ENCODE assay signal across 18 cellular contexts in genomic region chr12:12224240-12224940, GRCh38. TPM values are rescaled to one million over a fixed set of nuclear protein-coding genes. Genes with fewer than 3 reads are reported as not detected.
A peak's percentile ranks its signal among the peaks of the same experiment; 100 is the strongest.
DNase-seq lines count a peak whose midpoint lies in the region; ATAC-seq and TF ChIP-seq lines count a peak whose summit lies in the region.
"Had no signal": no experiment of that assay in that cellular context is flagged by ENCODE, and none has a peak within 500 bp of the region (broad histone marks: within the 10 kb centered on the region; RNA-seq: fewer than 3 reads in every experiment).

No MANE protein-coding gene starts in this region.

- DNase-seq in AG04450 (ENCODE audit: low read depth, low spot score) (peak; percentile 34), SK-N-SH (no peak), fibroblast of pulmonary artery (ENCODE audit: low read depth) (peak; percentile 31), NCI-H128 (lab: John Stamatoyannopoulos, UW; ENCODE audit: unreplicated experiment) (no peak), aorta (no peak), breast epithelium (ENCODE audit: low spot score in 2 of 2) (no peak)
- DNase-seq: activated CD4-positive, alpha-beta T cell treated with anti-CD3 and anti-CD28 coated beads for 1 hour; Caco-2; GF-D8; hypothalamus; Karpas-422; kidney glomerular epithelial cell; NCI-H1417; SHP77 treated with DMSO at 0.1 percent for 48 hours; uterus had no signal

- H3K9me3 ChIP-seq in AG04450 (ENCODE audit: control insufficient read depth, insufficient read depth, low read length) (no peaks in the 10 kb centered on the region), SK-N-SH (no peaks in the 10 kb centered on the region), aorta (ENCODE audit: control insufficient read depth, low read length) (peaks cover 1% of the 10 kb centered on the region), breast epithelium (no peaks in the 10 kb centered on the region)
- H3K9me3 ChIP-seq: Caco-2, uterus had no signal

- intact Hi-C loops in aorta (cut with DNase I) = no loop called here
- intact Hi-C loops in breast epithelium (cut with DNase I; ENCODE audit: low total_unique reads) = no loop called here

- peaks cover 3% of the 10 kb centered on the region for H3F3A ChIP-seq in SK-N-SH (replicated peaks; ENCODE audit: insufficient read depth)

- TF ChIP-seq EP300 in SK-N-SH (IDR thresholded peaks at IDR 0.05; ENCODE audit: borderline replicate concordance in 1 of 2, low read depth in 1 of 2, low read length in 1 of 2) = no peak

- 74% methylated on average over 2 of the region's 2 CpGs for WGBS in SK-N-SH (ENCODE audit: low lambda C conversion rate)
- 58 to 63% methylated on average over 2 of the region's 2 CpGs for WGBS in aorta, 2 donors

- CTCF ChIA-PET in AG04450 (lab: Charles Lee) = interaction anchor here (0.6 kb wide), 1 partner anchor 513 kb away, joined by 3 read pairs; no protein-coding TSS in a partner anchor
- CTCF ChIA-PET in SK-N-SH (lab: Yijun Ruan, JAX) = no interaction called here

- peaks cover 29% of the 10 kb centered on the region for H4K20me1 ChIP-seq in SK-N-SH (ENCODE audit: insufficient read depth)

- H3K27ac ChIP-seq in AG04450 (ENCODE audit: low read depth, low read length) = no peak overlapping the region
- H3K27ac ChIP-seq in SK-N-SH (ENCODE audit: low read depth in 2 of 2, low read length in 1 of 2) = no peak overlapping the region
- no peak overlapping the region for H3K27ac ChIP-seq in aorta (ENCODE audit: low read depth in 1 of 2, low read length in 2 of 2)
- no peak overlapping the region for H3K27ac ChIP-seq in breast epithelium
- H3K27ac ChIP-seq: esophagus muscularis mucosa, uterus had no signal

- H3K27me3 ChIP-seq in AG04450 (ENCODE audit: control insufficient read depth, insufficient read depth, low read length) (no peaks in the 10 kb centered on the region), SK-N-SH (ENCODE audit: insufficient read depth) (no peaks in the 10 kb centered on the region), aorta (ENCODE audit: control insufficient read depth in 1 of 2, insufficient read depth in 2 of 2, low read length in 1 of 2) (no peaks in the 10 kb centered on the region), breast epithelium (no peaks in the 10 kb centered on the region)
- H3K27me3 ChIP-seq: esophagus muscularis mucosa, uterus had no signal

- H3K4me3 ChIP-seq in AG04450 (ENCODE audit: low read depth, low read length) (no peak overlapping the region), SK-N-SH (ENCODE audit: low read depth in 2 of 2, low read length in 1 of 2) (no peak overlapping the region), fibroblast of pulmonary artery (replicated peaks; ENCODE audit: low read depth, low read length) (no peak overlapping the region), aorta (ENCODE audit: low read length in 2 of 2) (no peak overlapping the region), breast epithelium (no peak overlapping the region)
- H3K4me3 ChIP-seq: esophagus muscularis mucosa, uterus had no signal

- no peak for TF ChIP-seq POLR2A in breast epithelium (IDR thresholded peaks at IDR 0.05)

- H3K9ac ChIP-seq in SK-N-SH = no peak overlapping the region

- ATAC-seq in GM18508 (IDR thresholded peaks at IDR 0.05; ENCODE audit: insufficient read depth, unreplicated experiment) (peak; percentile 58), HG02571 (IDR thresholded peaks at IDR 0.05; ENCODE audit: unreplicated experiment) (no peak), aorta (ENCODE audit: low FRiP score) (no peak)

- H2AFZ ChIP-seq in SK-N-SH (ENCODE audit: low read depth) = no peak overlapping the region

- H3K9me2 ChIP-seq in SK-N-SH = no peaks in the 10 kb centered on the region

- no peak for TF ChIP-seq RAD21 in SK-N-SH (IDR thresholded peaks at IDR 0.05; ENCODE audit: low read length)

- POLR2A ChIA-PET in AG04450 (lab: Yijun Ruan, JAX) = interaction anchor here (1.5 kb wide), 1 partner anchor 42 kb away, joined by 3 read pairs; the partner anchor contains the start of gene LRP6
- POLR2A ChIA-PET in SK-N-SH (lab: Yijun Ruan, JAX) = no interaction called here

- H3K4me1 ChIP-seq in SK-N-SH (ENCODE audit: control insufficient read depth in 1 of 2, insufficient read depth in 2 of 2, low read depth in 1 of 2, low read length in 1 of 2) (peaks cover 9 to 15% of the 10 kb centered on the region in 2 experiments; a peak in 3 of 4 replicates), aorta (ENCODE audit: control insufficient read depth in 1 of 2, insufficient read depth in 2 of 2, low read length in 2 of 2) (peaks cover 0 to 5% of the 10 kb centered on the region in 2 donors), breast epithelium (no peaks in the 10 kb centered on the region)

- TF ChIP-seq CTCF in AG04450 (IDR thresholded peaks at IDR 0.05; ENCODE audit: low read depth, low read length) (no peak), SK-N-SH (IDR thresholded peaks at IDR 0.05) (no peak), fibroblast of pulmonary artery (IDR thresholded peaks at IDR 0.05; ENCODE audit: low read length, missing control alignments) (no peak), breast epithelium (IDR thresholded peaks at IDR 0.05) (no peak)

- H3K79me2 ChIP-seq in SK-N-SH (ENCODE audit: insufficient read depth) = peaks cover 99% of the 10 kb centered on the region

- peaks cover 0 to 4% of the 10 kb centered on the region in 2 experiments for H3K36me3 ChIP-seq in SK-N-SH (replicated peaks in 1 of 2; ENCODE audit: control insufficient read depth in 1 of 2, insufficient read depth in 2 of 2, low read length in 1 of 2)
- no peaks in the 10 kb centered on the region for H3K36me3 ChIP-seq in aorta (ENCODE audit: control insufficient read depth in 1 of 2, insufficient read depth in 2 of 2, low read length in 1 of 2)
- H3K36me3 ChIP-seq in breast epithelium = no peaks in the 10 kb centered on the region
- H3K36me3 ChIP-seq: esophagus muscularis mucosa, uterus had no signal

- H3K4me2 ChIP-seq in SK-N-SH = no peak overlapping the region

TF ChIP-seq in SK-N-SH, 30 proteins besides CTCF, POLR2A, EP300 and RAD21:
- TF ChIP-seq, protein P1, sequence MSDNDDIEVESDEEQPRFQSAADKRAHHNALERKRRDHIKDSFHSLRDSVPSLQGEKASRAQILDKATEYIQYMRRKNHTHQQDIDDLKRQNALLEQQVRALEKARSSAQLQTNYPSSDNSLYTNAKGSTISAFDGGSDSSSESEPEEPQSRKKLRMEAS (IDR thresholded peaks at IDR 0.05; ENCODE audit: low read depth) = no peak
- TF ChIP-seq FOXJ3 (CRISPR knock-in tag; IDR thresholded peaks at IDR 0.05) (no peak), POLR2AphosphoS5 (IDR thresholded peaks at IDR 0.05; ENCODE audit: low read depth, low read length) (no peak), USF1 (IDR thresholded peaks at IDR 0.05; ENCODE audit: borderline replicate concordance, low read depth) (no peak), TCF12 (IDR thresholded peaks at IDR 0.05) (peak; percentile 62), JUND (IDR thresholded peaks at IDR 0.05) (peak; percentile 29; the same call in 1 of the 2 replicates), GABPA (IDR thresholded peaks at IDR 0.05; ENCODE audit: low read depth) (no peak)

RNA-seq across cellular contexts. Expression of gene LRP6, which starts 42.5 kb away (rescaled TPM):
- 18.4 and 21.2 TPM in 2 replicates for polyA plus RNA-seq in AG04450 (2011; rRNA removed)
- 145 and 160 TPM in 2 replicates for polyA minus RNA-seq in AG04450 (2011; rRNA and poly(A)+ RNA removed)
- polyA plus RNA-seq in SK-N-SH (2012; rRNA removed) = 13.7 and 15.3 TPM in 2 replicates
- 8.7 and 10.2 TPM in 2 replicates for polyA plus RNA-seq in SK-N-SH (2012; cell fraction: cytosol; rRNA removed)
- 25.5 and 41.7 TPM in 2 replicates for polyA plus RNA-seq in SK-N-SH (2012; cell fraction: nucleus; rRNA removed)
- total RNA-seq in aorta = 10 to 100 TPM; 36.5 to 57.0 TPM
- 10 to 100 TPM in 1 of 2 donors, 1 to 10 TPM in 1; 5.4 to 14.5 TPM for polyA plus RNA-seq in aorta
- 10 to 100 TPM; 28.6 to 69.1 (median 52.4) TPM for total RNA-seq in breast epithelium

Comparison
In these comparisons a context has a peak if more than half of its experiments do, and no peak if none do; other contexts are left out.
1. DNase-seq: peak in AG04450 (single experiment) and fibroblast of pulmonary artery (single experiment); none in SK-N-SH (single experiment), NCI-H128 (single experiment), aorta (0 of 2) and breast epithelium (0 of 2).